7 cellular contexts compared by ENCODE assay signal in the genomic region with DNA sequence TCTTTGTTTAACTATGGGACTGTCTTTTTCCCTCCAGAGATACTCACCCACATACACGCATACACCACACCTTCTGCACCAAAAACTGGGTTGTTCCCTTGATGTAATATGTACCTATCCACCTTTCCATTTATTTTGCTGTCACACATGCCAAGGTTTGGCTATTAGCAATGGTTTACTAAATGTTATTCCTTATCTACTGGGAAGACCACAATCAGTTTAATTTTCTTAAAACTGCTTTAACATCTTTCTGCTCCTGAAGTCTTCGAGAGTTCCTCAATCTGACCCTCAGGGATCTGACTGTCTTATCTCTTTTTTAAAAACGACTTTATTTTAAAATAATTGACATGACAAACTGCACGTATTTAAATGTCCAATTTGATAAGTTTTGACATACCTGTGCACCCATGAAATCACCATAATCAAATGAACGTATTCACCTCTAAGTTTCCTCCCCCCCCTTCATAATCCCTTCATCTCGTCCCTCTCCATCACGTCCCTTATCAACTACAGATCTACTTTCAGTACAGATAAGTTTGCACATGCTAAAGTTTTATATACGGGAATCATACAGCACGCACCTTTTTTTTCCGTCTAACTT. TPM values are rescaled to one million over a fixed set of nuclear protein-coding genes. Genes with fewer than 3 reads are reported as not detected.
DNase-seq lines count a peak whose midpoint lies in the region; ATAC-seq and TF ChIP-seq lines count a peak whose summit lies in the region.

No MANE protein-coding gene starts in this region.

- H3K4me3 ChIP-seq in OCI-LY3 (ENCODE audit: low read length) = peak overlapping the region; percentile 98

- no peak for DNase-seq in epithelial cell of prostate (ENCODE audit: low read depth, low spot score)
- no peak for DNase-seq in progenitor cell of endocrine pancreas (ENCODE audit: low spot score, unreplicated experiment)
- no peak for DNase-seq in COR-L47 (lab: John Stamatoyannopoulos, UW)
- no peak for DNase-seq in RKO (ENCODE audit: low spot score)
- DNase-seq in cerebellar cortex (ENCODE audit: low spot score) = no peak

- no peaks in the 10 kb centered on the region for H3K9me3 Mint-ChIP-seq in progenitor cell of endocrine pancreas (ENCODE audit: low read depth)

- peaks cover 16% of the 10 kb centered on the region for H3K4me1 ChIP-seq in OCI-LY3 (ENCODE audit: low read length)

- ATAC-seq in GM21515 (IDR thresholded peaks at IDR 0.05; ENCODE audit: unreplicated experiment) = peak; percentile 18

- peak overlapping the region; percentile 74 for H2AFZ ChIP-seq in OCI-LY3 (ENCODE audit: low read depth, low read length)

- no peaks in the 10 kb centered on the region for H3K9me3 ChIP-seq in OCI-LY3 (ENCODE audit: insufficient read depth, low read length)

- no peaks in the 10 kb centered on the region for H3K27me3 Mint-ChIP-seq in progenitor cell of endocrine pancreas

- H3K4me3 Mint-ChIP-seq in progenitor cell of endocrine pancreas (ENCODE audit: low read depth) = peak overlapping the region; percentile 99

- peak overlapping the region; percentile 94 for H3K27ac Mint-ChIP-seq in progenitor cell of endocrine pancreas

- peaks cover 23% of the 10 kb centered on the region for H4K20me1 ChIP-seq in OCI-LY3 (ENCODE audit: insufficient read depth, low read length)

- peaks cover 23% of the 10 kb centered on the region for H3K4me1 Mint-ChIP-seq in progenitor cell of endocrine pancreas (ENCODE audit: low read depth)

- H3K27me3 ChIP-seq in OCI-LY3 (ENCODE audit: low read depth, low read length) = no peaks in the 10 kb centered on the region

- peaks cover 6% of the 10 kb centered on the region for H3K36me3 Mint-ChIP-seq in progenitor cell of endocrine pancreas (ENCODE audit: insufficient read depth)

- no peak for TF ChIP-seq CTCF in OCI-LY3 (IDR thresholded peaks at IDR 0.05; ENCODE audit: low read depth, low read length)
- TF ChIP-seq CTCF in progenitor cell of endocrine pancreas (IDR thresholded peaks at IDR 0.05; ENCODE audit: unreplicated experiment) = no peak

- peak overlapping the region; percentile 85 for H3K9ac ChIP-seq in OCI-LY3 (ENCODE audit: low read length)

- peaks cover 9% of the 10 kb centered on the region for H3K36me3 ChIP-seq in OCI-LY3 (replicated peaks; ENCODE audit: low read depth, low read length)

- H3K4me2 ChIP-seq in OCI-LY3 (ENCODE audit: low read length) = peak overlapping the region; percentile 95

- H3K27ac ChIP-seq in OCI-LY3 (ENCODE audit: low read length) (peak overlapping the region; percentile 71), epithelial cell of prostate (peak overlapping the region; percentile 92)

- H3K79me2 ChIP-seq in OCI-LY3 (ENCODE audit: low read length) = peaks cover 51% of the 10 kb centered on the region

RNA-seq across cellular contexts. Expression of a gene that starts 0.8 kb away (rescaled TPM):
- 39.8 and 41.0 TPM in 2 replicates for total RNA-seq in progenitor cell of endocrine pancreas
